15 cellular contexts compared by ENCODE assay signal in the genomic region with DNA sequence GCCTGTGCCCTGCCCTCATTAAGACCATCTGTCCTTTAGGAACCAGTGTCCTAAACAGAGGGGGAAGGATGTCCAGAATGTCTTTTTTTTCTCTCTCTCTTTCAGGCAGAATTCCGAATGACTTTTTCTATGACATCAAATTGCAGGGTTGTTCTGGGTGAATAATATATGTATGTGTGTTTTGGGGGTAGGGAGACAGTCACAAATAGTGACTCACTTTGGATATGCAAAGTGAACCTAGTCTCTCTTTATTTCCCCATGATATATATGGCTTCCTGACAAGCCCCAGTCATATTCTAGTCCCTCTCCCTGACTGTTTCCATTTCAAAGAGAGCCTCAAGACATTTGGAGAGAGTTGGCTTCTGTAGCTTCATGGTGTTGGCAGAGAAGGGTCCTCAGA.
DNase-seq lines count a peak whose midpoint lies in the region; ATAC-seq and TF ChIP-seq lines count a peak whose summit lies in the region.
"Had no signal": no experiment of that assay in that cellular context is flagged by ENCODE, and none has a peak within 500 bp of the region (broad histone marks: within the 10 kb centered on the region; RNA-seq: fewer than 3 reads in every experiment).

No MANE protein-coding gene starts in this region.

- DNase-seq in Daoy (ENCODE audit: low read depth) (peak; percentile 11), RWPE1 (ENCODE audit: low spot score) (peak; percentile 5), epithelial cell of prostate (ENCODE audit: low read depth, low spot score) (peak; percentile 44), renal cortical epithelial cell (ENCODE audit: low read depth) (peak; percentile 60), foreskin melanocyte (no peak)
- DNase-seq: AML-193; NCI-H1105 treated with DMSO at 0.1 percent for 48 hours; NCI-H1694; NCI-H510A; NCI-H748 treated with DMSO at 0.1 percent for 48 hours; NK-92 treated with Interleukin-12 subunit alpha and Interleukin-12 subunit beta, amount 100 ng/mL, for 24 hours had no signal

- ATAC-seq in GM19452 (IDR thresholded peaks at IDR 0.05; ENCODE audit: unreplicated experiment) (no peak), GM18517 (IDR thresholded peaks at IDR 0.05; ENCODE audit: unreplicated experiment) (no peak)

- no peak overlapping the region for H3K27ac ChIP-seq in RWPE1
- no peak overlapping the region for H3K27ac ChIP-seq in epithelial cell of prostate
- H3K27ac ChIP-seq: C4-2B, SJSA1 had no signal

- CTCF ChIA-PET in RWPE1 (lab: Yijun Ruan, JAX) = no interaction called here

- TF ChIP-seq CTCF in RWPE1 (conservative IDR thresholded peaks at IDR 0.05; ENCODE audit: low read depth) = no peak

- POLR2A ChIA-PET in RWPE1 (lab: Yijun Ruan, JAX; ENCODE audit: low non-redundant PET) = no interaction called here
